ENCODE assay signal across 1 cellular context in the genomic region with DNA sequence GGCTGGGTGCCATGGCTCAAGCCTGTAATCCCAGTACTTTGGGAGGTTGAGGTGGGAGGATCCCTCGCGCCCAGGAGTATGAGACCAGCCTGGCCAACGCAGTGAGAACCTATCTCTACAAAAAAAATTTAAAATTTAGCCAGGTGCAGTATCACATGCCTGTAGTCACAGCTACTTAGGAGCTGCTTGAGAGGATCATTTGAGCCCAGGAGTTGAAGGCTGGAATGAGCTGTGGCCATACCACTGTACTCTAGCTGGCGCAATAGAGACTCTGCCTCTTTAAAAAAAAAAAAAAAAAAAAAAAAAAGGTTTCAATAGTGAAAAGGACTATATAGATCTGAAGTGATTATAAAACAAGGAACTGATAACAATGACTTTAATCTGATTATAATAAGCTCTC.
TF ChIP-seq lines count a peak whose summit lies in the region.

No MANE protein-coding gene starts in this region.

TF ChIP-seq in SK-N-SH treated with all-trans-retinoic acid at 6 μM for 48 hours, 23 proteins besides CTCF, POLR2A, EP300 and RAD21 (continued from another document):
- TF ChIP-seq, protein P1, sequence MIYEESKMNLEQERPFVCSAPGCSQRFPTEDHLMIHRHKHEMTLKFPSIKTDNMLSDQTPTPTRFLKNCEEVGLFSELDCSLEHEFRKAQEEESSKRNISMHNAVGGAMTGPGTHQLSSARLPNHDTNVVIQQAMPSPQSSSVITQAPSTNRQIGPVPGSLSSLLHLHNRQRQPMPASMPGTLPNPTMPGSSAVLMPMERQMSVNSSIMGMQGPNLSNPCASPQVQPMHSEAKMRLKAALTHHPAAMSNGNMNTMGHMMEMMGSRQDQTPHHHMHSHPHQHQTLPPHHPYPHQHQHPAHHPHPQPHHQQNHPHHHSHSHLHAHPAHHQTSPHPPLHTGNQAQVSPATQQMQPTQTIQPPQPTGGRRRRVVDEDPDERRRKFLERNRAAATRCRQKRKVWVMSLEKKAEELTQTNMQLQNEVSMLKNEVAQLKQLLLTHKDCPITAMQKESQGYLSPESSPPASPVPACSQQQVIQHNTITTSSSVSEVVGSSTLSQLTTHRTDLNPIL (CRISPR knock-in tag; IDR thresholded peaks at IDR 0.05; ENCODE audit: low read depth): no peak
- TF ChIP-seq ZFP3 (CRISPR knock-in tag; IDR thresholded peaks at IDR 0.05): no peak
- TF ChIP-seq ESRRG (CRISPR knock-in tag; IDR thresholded peaks at IDR 0.05): no peak
- no peak for TF ChIP-seq ARNTL (CRISPR knock-in tag; IDR thresholded peaks at IDR 0.05; ENCODE audit: borderline replicate concordance, low read depth)
- TF ChIP-seq, protein P2, sequence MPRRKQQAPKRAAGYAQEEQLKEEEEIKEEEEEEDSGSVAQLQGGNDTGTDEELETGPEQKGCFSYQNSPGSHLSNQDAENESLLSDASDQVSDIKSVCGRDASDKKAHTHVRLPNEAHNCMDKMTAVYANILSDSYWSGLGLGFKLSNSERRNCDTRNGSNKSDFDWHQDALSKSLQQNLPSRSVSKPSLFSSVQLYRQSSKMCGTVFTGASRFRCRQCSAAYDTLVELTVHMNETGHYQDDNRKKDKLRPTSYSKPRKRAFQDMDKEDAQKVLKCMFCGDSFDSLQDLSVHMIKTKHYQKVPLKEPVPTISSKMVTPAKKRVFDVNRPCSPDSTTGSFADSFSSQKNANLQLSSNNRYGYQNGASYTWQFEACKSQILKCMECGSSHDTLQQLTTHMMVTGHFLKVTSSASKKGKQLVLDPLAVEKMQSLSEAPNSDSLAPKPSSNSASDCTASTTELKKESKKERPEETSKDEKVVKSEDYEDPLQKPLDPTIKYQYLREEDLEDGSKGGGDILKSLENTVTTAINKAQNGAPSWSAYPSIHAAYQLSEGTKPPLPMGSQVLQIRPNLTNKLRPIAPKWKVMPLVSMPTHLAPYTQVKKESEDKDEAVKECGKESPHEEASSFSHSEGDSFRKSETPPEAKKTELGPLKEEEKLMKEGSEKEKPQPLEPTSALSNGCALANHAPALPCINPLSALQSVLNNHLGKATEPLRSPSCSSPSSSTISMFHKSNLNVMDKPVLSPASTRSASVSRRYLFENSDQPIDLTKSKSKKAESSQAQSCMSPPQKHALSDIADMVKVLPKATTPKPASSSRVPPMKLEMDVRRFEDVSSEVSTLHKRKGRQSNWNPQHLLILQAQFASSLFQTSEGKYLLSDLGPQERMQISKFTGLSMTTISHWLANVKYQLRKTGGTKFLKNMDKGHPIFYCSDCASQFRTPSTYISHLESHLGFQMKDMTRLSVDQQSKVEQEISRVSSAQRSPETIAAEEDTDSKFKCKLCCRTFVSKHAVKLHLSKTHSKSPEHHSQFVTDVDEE (CRISPR knock-in tag; IDR thresholded peaks at IDR 0.05): no peak
- TF ChIP-seq, protein P3, sequence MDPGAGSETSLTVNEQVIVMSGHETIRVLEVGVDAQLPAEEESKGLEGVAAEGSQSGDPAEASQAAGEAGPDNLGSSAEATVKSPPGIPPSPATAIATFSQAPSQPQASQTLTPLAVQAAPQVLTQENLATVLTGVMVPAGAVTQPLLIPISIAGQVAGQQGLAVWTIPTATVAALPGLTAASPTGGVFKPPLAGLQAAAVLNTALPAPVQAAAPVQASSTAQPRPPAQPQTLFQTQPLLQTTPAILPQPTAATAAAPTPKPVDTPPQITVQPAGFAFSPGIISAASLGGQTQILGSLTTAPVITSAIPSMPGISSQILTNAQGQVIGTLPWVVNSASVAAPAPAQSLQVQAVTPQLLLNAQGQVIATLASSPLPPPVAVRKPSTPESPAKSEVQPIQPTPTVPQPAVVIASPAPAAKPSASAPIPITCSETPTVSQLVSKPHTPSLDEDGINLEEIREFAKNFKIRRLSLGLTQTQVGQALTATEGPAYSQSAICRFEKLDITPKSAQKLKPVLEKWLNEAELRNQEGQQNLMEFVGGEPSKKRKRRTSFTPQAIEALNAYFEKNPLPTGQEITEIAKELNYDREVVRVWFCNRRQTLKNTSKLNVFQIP (CRISPR knock-in tag; IDR thresholded peaks at IDR 0.05; ENCODE audit: borderline replicate concordance, low read depth): no peak
TF ChIP-seq in SK-N-SH treated with all-trans-retinoic acid at 6 μM for 48 hours: peak in this region for 0.
